ENCODE assay signal across 4 cellular contexts in genomic region chr2:47326394-47326793, GRCh38. TPM values are rescaled to one million over a fixed set of nuclear protein-coding genes. Genes with fewer than 3 reads are reported as not detected.
"Had no signal": no experiment of that assay in that cellular context is flagged by ENCODE, and none has a peak within 500 bp of the region (broad histone marks: within the 10 kb centered on the region; RNA-seq: fewer than 3 reads in every experiment).

No MANE protein-coding gene starts in this region.

RNA-seq across cellular contexts. Expression of gene EPCAM, which starts 42.7 kb away (rescaled TPM):
- total RNA-seq: activated B cell treated with CpG ODN at 0.5 μM for 24 hours; activated CD4-positive, alpha-beta T cell treated with anti-CD3 and anti-CD28 coated beads, Interleukin-2, amount 10 ng/mL, durations not matched to agents 24 days and 14 days; activated naive CD8-positive, alpha-beta T cell treated with anti-CD3 and anti-CD28 coated beads, Interleukin-2, amount 10 ng/mL, durations not matched to agents 7 days and 5 days; ascending aorta had no signal
